Comparison of ENCODE assay signal across 1 cellular context in the genomic region with DNA sequence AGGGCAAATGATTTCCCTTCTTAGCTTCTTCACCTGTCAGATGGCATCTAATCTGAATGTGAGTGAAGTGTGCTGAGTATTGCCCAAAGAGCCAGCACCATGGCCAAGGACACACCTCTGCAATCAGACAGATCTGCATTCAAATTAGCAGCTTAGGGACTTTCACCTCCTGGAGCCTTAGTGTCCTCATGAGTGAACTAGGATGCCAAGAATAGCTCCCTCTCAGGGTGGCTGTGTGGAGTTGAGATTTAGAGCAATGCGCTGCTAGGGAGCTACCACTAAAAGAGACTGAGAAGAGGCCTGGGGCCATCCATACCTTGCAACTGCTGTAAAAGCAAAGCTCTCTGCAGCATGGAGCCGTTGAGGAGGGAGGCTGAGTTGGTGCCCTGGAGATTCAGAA.
TF ChIP-seq lines count a peak whose summit lies in the region.

No MANE protein-coding gene starts in this region.

TF ChIP-seq in GM23338, 12 proteins besides CTCF, POLR2A, EP300 and RAD21:
- TF ChIP-seq NANOG (IDR thresholded peaks at IDR 0.05; ENCODE audit: borderline replicate concordance) (no peak), ETS1 (IDR thresholded peaks at IDR 0.05) (no peak), REST (IDR thresholded peaks at IDR 0.05; ENCODE audit: unreplicated experiment) (no peak), STAT1 (IDR thresholded peaks at IDR 0.05; ENCODE audit: unreplicated experiment) (no peak)
- TF ChIP-seq, protein P1, sequence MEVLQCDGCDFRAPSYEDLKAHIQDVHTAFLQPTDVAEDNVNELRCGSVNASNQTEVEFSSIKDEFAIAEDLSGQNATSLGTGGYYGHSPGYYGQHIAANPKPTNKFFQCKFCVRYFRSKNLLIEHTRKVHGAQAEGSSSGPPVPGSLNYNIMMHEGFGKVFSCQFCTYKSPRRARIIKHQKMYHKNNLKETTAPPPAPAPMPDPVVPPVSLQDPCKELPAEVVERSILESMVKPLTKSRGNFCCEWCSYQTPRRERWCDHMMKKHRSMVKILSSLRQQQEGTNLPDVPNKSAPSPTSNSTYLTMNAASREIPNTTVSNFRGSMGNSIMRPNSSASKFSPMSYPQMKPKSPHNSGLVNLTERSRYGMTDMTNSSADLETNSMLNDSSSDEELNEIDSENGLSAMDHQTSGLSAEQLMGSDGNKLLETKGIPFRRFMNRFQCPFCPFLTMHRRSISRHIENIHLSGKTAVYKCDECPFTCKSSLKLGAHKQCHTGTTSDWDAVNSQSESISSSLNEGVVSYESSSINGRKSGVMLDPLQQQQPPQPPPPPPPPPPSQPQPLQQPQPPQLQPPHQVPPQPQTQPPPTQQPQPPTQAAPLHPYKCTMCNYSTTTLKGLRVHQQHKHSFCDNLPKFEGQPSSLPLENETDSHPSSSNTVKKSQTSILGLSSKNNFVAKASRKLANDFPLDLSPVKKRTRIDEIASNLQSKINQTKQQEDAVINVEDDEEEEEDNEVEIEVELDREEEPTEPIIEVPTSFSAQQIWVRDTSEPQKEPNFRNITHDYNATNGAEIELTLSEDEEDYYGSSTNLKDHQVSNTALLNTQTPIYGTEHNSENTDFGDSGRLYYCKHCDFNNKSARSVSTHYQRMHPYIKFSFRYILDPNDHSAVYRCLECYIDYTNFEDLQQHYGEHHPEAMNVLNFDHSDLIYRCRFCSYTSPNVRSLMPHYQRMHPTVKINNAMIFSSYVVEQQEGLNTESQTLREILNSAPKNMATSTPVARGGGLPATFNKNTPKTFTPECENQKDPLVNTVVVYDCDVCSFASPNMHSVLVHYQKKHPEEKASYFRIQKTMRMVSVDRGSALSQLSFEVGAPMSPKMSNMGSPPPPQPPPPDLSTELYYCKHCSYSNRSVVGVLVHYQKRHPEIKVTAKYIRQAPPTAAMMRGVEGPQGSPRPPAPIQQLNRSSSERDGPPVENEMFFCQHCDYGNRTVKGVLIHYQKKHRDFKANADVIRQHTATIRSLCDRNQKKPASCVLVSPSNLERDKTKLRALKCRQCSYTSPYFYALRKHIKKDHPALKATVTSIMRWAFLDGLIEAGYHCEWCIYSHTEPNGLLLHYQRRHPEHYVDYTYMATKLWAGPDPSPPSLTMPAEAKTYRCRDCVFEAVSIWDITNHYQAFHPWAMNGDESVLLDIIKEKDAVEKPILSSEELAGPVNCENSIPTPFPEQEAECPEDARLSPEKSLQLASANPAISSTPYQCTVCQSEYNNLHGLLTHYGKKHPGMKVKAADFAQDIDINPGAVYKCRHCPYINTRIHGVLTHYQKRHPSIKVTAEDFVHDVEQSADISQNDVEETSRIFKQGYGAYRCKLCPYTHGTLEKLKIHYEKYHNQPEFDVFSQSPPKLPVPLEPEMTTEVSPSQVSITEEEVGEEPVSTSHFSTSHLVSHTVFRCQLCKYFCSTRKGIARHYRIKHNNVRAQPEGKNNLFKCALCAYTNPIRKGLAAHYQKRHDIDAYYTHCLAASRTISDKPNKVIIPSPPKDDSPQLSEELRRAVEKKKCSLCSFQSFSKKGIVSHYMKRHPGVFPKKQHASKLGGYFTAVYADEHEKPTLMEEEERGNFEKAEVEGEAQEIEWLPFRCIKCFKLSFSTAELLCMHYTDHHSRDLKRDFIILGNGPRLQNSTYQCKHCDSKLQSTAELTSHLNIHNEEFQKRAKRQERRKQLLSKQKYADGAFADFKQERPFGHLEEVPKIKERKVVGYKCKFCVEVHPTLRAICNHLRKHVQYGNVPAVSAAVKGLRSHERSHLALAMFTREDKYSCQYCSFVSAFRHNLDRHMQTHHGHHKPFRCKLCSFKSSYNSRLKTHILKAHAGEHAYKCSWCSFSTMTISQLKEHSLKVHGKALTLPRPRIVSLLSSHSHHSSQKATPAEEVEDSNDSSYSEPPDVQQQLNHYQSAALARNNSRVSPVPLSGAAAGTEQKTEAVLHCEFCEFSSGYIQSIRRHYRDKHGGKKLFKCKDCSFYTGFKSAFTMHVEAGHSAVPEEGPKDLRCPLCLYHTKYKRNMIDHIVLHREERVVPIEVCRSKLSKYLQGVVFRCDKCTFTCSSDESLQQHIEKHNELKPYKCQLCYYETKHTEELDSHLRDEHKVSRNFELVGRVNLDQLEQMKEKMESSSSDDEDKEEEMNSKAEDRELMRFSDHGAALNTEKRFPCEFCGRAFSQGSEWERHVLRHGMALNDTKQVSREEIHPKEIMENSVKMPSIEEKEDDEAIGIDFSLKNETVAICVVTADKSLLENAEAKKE (CRISPR knock-in tag; IDR thresholded peaks at IDR 0.05), result no peak
TF ChIP-seq in GM23338: peak in this region for 0.
